In genomic region chr15:65082303-65082958, GRCh38 we compare ENCODE assay signal across 11 cellular contexts. TPM values are rescaled to one million over a fixed set of nuclear protein-coding genes. Genes with fewer than 3 reads are reported as not detected.
DNase-seq lines count a peak whose midpoint lies in the region; ATAC-seq and TF ChIP-seq lines count a peak whose summit lies in the region.
"Had no signal": no experiment of that assay in that cellular context is flagged by ENCODE, and none has a peak within 500 bp of the region (broad histone marks: within the 10 kb centered on the region; RNA-seq: fewer than 3 reads in every experiment).

No MANE protein-coding gene starts in this region.

- TF ChIP-seq POLR2A in tibial nerve (IDR thresholded peaks at IDR 0.05) = no peak

- 19 to 22% methylated on average over 7 of the region's 7 CpGs for WGBS in tibial nerve, 2 donors

- no peak for TF ChIP-seq EP300 in tibial nerve (IDR thresholded peaks at IDR 0.05)

- H3K4me3 ChIP-seq in iPS-18a (ENCODE audit: low read length) = peak overlapping the region; percentile 27
- H3K4me3 ChIP-seq in tibial nerve = no peak overlapping the region

- H3K36me3 ChIP-seq in iPS-18a (ENCODE audit: control insufficient read depth, low read depth, low read length) (no peaks in the 10 kb centered on the region), tibial nerve (no peaks in the 10 kb centered on the region)

- peak; percentile 5 for DNase-seq in activated effector memory CD4-positive, alpha-beta T cell treated with Interleukin-2 at 50 U/mL for 16 hours
- DNase-seq in activated effector memory CD4-positive, alpha-beta T cell treated with anti-CD3 and anti-CD28 coated beads, Interleukin-2, amount 50 U/mL, for 16 hours = no peak
- DNase-seq in activated CD4-positive, alpha-beta T cell treated with anti-CD3 and anti-CD28 coated beads, Interleukin-2, amount 50 U/mL, for 48 hours = peak; percentile 26 to 27
- DNase-seq in tibial nerve (ENCODE audit: low spot score in 2 of 2) (no peak), midbrain (lab: John Stamatoyannopoulos, UW) (no peak)
- DNase-seq: AML-193, NCI-H524 treated with DMSO at 0.1 percent for 48 hours had no signal

- H3K27ac ChIP-seq in iPS-18a (ENCODE audit: low read length) = no peak overlapping the region
- peak overlapping the region in 3 of 4 donors; percentile 48 to 84 (median 53) for H3K27ac ChIP-seq in tibial nerve

- H3K9me3 ChIP-seq in iPS-18a (ENCODE audit: control insufficient read depth, low read depth, low read length) = no peaks in the 10 kb centered on the region
- no peaks in the 10 kb centered on the region for H3K9me3 ChIP-seq in tibial nerve

- H3K4me1 ChIP-seq in iPS-18a (ENCODE audit: control insufficient read depth, low read depth, low read length) (peaks cover 25% of the 10 kb centered on the region), tibial nerve (peaks cover 0 to 67% (median 28%) of the 10 kb centered on the region in 4 donors)

- no peak overlapping the region for H3K9ac ChIP-seq in iPS-18a (ENCODE audit: low read length)

- ATAC-seq in GM18502 (IDR thresholded peaks at IDR 0.05; ENCODE audit: poor library complexity, unreplicated experiment) (no peak), HG02642 (IDR thresholded peaks at IDR 0.05; ENCODE audit: poor library complexity, unreplicated experiment) (no peak)

- H3K27me3 ChIP-seq in iPS-18a (ENCODE audit: control insufficient read depth, insufficient read depth, low read length) (no peaks in the 10 kb centered on the region), tibial nerve (peaks cover 0 to under 1% of the 10 kb centered on the region in 2 donors)

- no peak for TF ChIP-seq CTCF in tibial nerve (IDR thresholded peaks at IDR 0.05)

RNA-seq across cellular contexts. Expression of gene KBTBD13, which starts 5.9 kb away (rescaled TPM):
- not detected for total RNA-seq in tibial nerve

RNA-seq across cellular contexts. Expression of gene RASL12, which starts 14.6 kb away (rescaled TPM):
- total RNA-seq in tibial nerve = 10 to 100 TPM; 41.4 to 83.5 (median 78.7) TPM

RNA-seq across cellular contexts. Expression of gene UBAP1L, which starts 32.6 kb away (rescaled TPM):
- total RNA-seq in tibial nerve = 10 to 100 TPM in 3 of 4 donors, 1 to 10 TPM in 1; 8.4 to 16.7 (median 14.0) TPM

RNA-seq across cellular contexts. Expression of gene SLC51B, which starts 37.2 kb away (rescaled TPM):
- total RNA-seq in tibial nerve = 1 to 10 TPM in 1 of 4 donors, not detected in 3; 2.7 TPM
- total RNA-seq: myocyte had no signal

RNA-seq across cellular contexts. Expression of gene PDCD7, which starts 51.2 kb away (rescaled TPM):
- total RNA-seq in tibial nerve = 10 to 100 TPM; 27.9 to 57.5 (median 37.8) TPM

Comparison
In these comparisons a context has a peak if more than half of its experiments do, and no peak if none do; other contexts are left out.
1. DNase-seq: peak in activated effector memory CD4-positive, alpha-beta T cell treated with Interleukin-2 at 50 U/mL for 16 hours (single experiment) and activated CD4-positive, alpha-beta T cell treated with anti-CD3 and anti-CD28 coated beads, Interleukin-2, amount 50 U/mL, for 48 hours (2 of 2); none in activated effector memory CD4-positive, alpha-beta T cell treated with anti-CD3 and anti-CD28 coated beads, Interleukin-2, amount 50 U/mL, for 16 hours (single experiment), tibial nerve (0 of 2) and midbrain (single experiment).